Comparison of ENCODE assay signal across 8 cellular contexts in genomic region chr22:50260434-50260800, GRCh38. TPM values are rescaled to one million over a fixed set of nuclear protein-coding genes. Genes with fewer than 3 reads are reported as not detected.
DNase-seq lines count a peak whose midpoint lies in the region; ATAC-seq and TF ChIP-seq lines count a peak whose summit lies in the region.

No MANE protein-coding gene starts in this region.

- H3K4me3 ChIP-seq in Caco-2 (ENCODE audit: low read depth, low read length) (peak overlapping the region; percentile 44), MM.1S (ENCODE audit: low read length) (peak overlapping the region; percentile 90), choroid plexus epithelial cell (ENCODE audit: low read depth, low read length) (peak overlapping the region; percentile 67), osteoblast (ENCODE audit: insufficient read depth, low read length) (peak overlapping the region; percentile 74)
- H3K4me3 ChIP-seq in CD4-positive, alpha-beta memory T cell (ENCODE audit: low read length in 2 of 2), result no peak overlapping the region

- H3K27ac Mint-ChIP-seq in Caco-2 (ENCODE audit: unreplicated experiment), result no peak overlapping the region
- no peak overlapping the region for H3K27ac Mint-ChIP-seq in CD4-positive, alpha-beta memory T cell

- BruUV-seq in Caco-2 (replicated peaks; lab: Mats Ljungman, UMichigan), result TSS peak; percentile 26

- no peaks in the 10 kb centered on the region for H3F3A ChIP-seq in MM.1S (ENCODE audit: insufficient read depth, low read length)

- H3K79me2 ChIP-seq in MM.1S (ENCODE audit: low read length) (peaks cover 16% of the 10 kb centered on the region), osteoblast (ENCODE audit: insufficient read depth, low read length) (peaks cover 15% of the 10 kb centered on the region)

- peak overlapping the region; percentile 85 for H3K4me2 ChIP-seq in MM.1S (ENCODE audit: low read depth, low read length)
- H3K4me2 ChIP-seq in osteoblast (ENCODE audit: insufficient read depth, low read length), result peak overlapping the region; percentile 84

- no peaks in the 10 kb centered on the region for H3K36me3 ChIP-seq in Caco-2 (ENCODE audit: control insufficient read depth, insufficient read depth, low read length)
- no peaks in the 10 kb centered on the region for H3K36me3 ChIP-seq in MM.1S (replicated peaks; ENCODE audit: insufficient read depth, low read length)
- peaks cover 2% of the 10 kb centered on the region for H3K36me3 ChIP-seq in osteoblast (ENCODE audit: insufficient read depth, low read length)
- no peaks in the 10 kb centered on the region for H3K36me3 ChIP-seq in CD4-positive, alpha-beta memory T cell (ENCODE audit: insufficient read depth, low read length)

- CTCF ChIA-PET in Caco-2 (lab: Charles Lee), result interaction anchor here (1.2 kb wide), 1 partner anchor 8 kb away, joined by 6 read pairs; no protein-coding TSS in a partner anchor
- CTCF ChIA-PET in CD4-positive, alpha-beta memory T cell (lab: Charles Lee; ENCODE audit: partially characterized antibody), result interaction anchor here (0.6 kb wide), 1 partner anchor 134 kb away, joined by 5 read pairs; no protein-coding TSS in a partner anchor

- no peaks in the 10 kb centered on the region for H3K27me3 Mint-ChIP-seq in Caco-2 (ENCODE audit: insufficient read depth, unreplicated experiment)
- H3K27me3 Mint-ChIP-seq in CD4-positive, alpha-beta memory T cell, result peaks cover 10 to 24% of the 10 kb centered on the region in 2 donors

- POLR2A ChIA-PET in Caco-2 (lab: Charles Lee), result interaction anchor here (1.3 kb wide), 1 partner anchor 9 kb away, joined by 4 read pairs; the partner anchor contains the start of gene HDAC10
- POLR2A ChIA-PET in CD4-positive, alpha-beta memory T cell (lab: Charles Lee; ENCODE audit: partially characterized antibody), result no interaction called here

- H3K9me3 ChIP-seq in Caco-2, result no peaks in the 10 kb centered on the region
- H3K9me3 ChIP-seq in MM.1S (replicated peaks; ENCODE audit: insufficient read depth, low read length), result no peaks in the 10 kb centered on the region
- H3K9me3 ChIP-seq in osteoblast (ENCODE audit: low read depth, low read length), result no peaks in the 10 kb centered on the region
- no peaks in the 10 kb centered on the region for H3K9me3 ChIP-seq in CD4-positive, alpha-beta memory T cell (ENCODE audit: control insufficient read depth in 1 of 2, low read length in 2 of 2)

- peaks cover 11% of the 10 kb centered on the region; the same call in 1 of the 2 replicates for H3K4me1 ChIP-seq in Caco-2
- peaks cover 8% of the 10 kb centered on the region for H3K4me1 ChIP-seq in MM.1S (ENCODE audit: low read length)
- peaks cover 9% of the 10 kb centered on the region for H3K4me1 ChIP-seq in osteoblast (ENCODE audit: insufficient read depth, low read length)
- H3K4me1 ChIP-seq in CD4-positive, alpha-beta memory T cell (ENCODE audit: insufficient read depth, low read length), result peaks cover 4% of the 10 kb centered on the region

- no peaks in the 10 kb centered on the region for H4K20me1 ChIP-seq in MM.1S (ENCODE audit: insufficient read depth, low read length)
- no peaks in the 10 kb centered on the region for H4K20me1 ChIP-seq in osteoblast (ENCODE audit: insufficient read depth, low read length)

- no peaks in the 10 kb centered on the region for H3K9me3 Mint-ChIP-seq in Caco-2 (ENCODE audit: unreplicated experiment)
- H3K9me3 Mint-ChIP-seq in CD4-positive, alpha-beta memory T cell, result no peaks in the 10 kb centered on the region

- no peaks in the 10 kb centered on the region for H3K27me3 ChIP-seq in Caco-2 (replicated peaks; ENCODE audit: control insufficient read depth, insufficient read depth, low read length)
- H3K27me3 ChIP-seq in MM.1S (replicated peaks; ENCODE audit: insufficient read depth, low read length), result no peaks in the 10 kb centered on the region
- H3K27me3 ChIP-seq in osteoblast (ENCODE audit: insufficient read depth, low read length), result no peaks in the 10 kb centered on the region
- no peaks in the 10 kb centered on the region for H3K27me3 ChIP-seq in CD4-positive, alpha-beta memory T cell (ENCODE audit: insufficient read depth, low read length)

- H3K4me1 Mint-ChIP-seq in Caco-2 (ENCODE audit: low read depth, unreplicated experiment), result no peaks in the 10 kb centered on the region
- H3K4me1 Mint-ChIP-seq in CD4-positive, alpha-beta memory T cell, result peaks cover 0 to 7% (median 6%) of the 10 kb centered on the region in 4 donors

- H2AFZ ChIP-seq in MM.1S (ENCODE audit: low read length) (peak overlapping the region; percentile 57), osteoblast (ENCODE audit: low read length) (peak overlapping the region; percentile 31)

- H3K36me3 Mint-ChIP-seq in Caco-2 (ENCODE audit: insufficient read depth, unreplicated experiment), result peaks cover 5% of the 10 kb centered on the region
- no peaks in the 10 kb centered on the region for H3K36me3 Mint-ChIP-seq in CD4-positive, alpha-beta memory T cell

- no peak for DNase-seq in Caco-2
- no peak for DNase-seq in MM.1S
- no peak for DNase-seq in choroid plexus epithelial cell (ENCODE audit: low read depth)
- DNase-seq in osteoblast (ENCODE audit: insufficient read length, low spot score, missing footprints), result peak; percentile 93
- no peak for DNase-seq in NCI-H748 treated with DMSO at 0.1 percent for 48 hours (lab: John Stamatoyannopoulos, UW)
- no peak for DNase-seq in CD4-positive, alpha-beta memory T cell
- DNase-seq in activated CD4-positive, CD25-positive, alpha-beta regulatory T cell (lab: John Stamatoyannopoulos, UW), result no peak

- TF ChIP-seq CTCF in Caco-2 (IDR thresholded peaks at IDR 0.05; ENCODE audit: insufficient read depth in 1 of 2, low read depth in 1 of 2, low read length in 1 of 2, severe bottlenecking in 1 of 2, unreplicated experiment in 1 of 2) (no peak), MM.1S (IDR thresholded peaks at IDR 0.05; ENCODE audit: low read length) (no peak), choroid plexus epithelial cell (conservative IDR thresholded peaks at IDR 0.05; ENCODE audit: low read depth, low read length) (no peak), osteoblast (IDR thresholded peaks at IDR 0.05; ENCODE audit: extremely low read depth, low read depth, low read length) (no peak)

- H3K4me3 Mint-ChIP-seq in Caco-2 (ENCODE audit: unreplicated experiment), result peak overlapping the region; percentile 61
- H3K4me3 Mint-ChIP-seq in CD4-positive, alpha-beta memory T cell, result no peak overlapping the region

- intact Hi-C loops in Caco-2 (cut with micrococcal nuclease; ENCODE audit: unreplicated experiment), result no loop called here
- intact Hi-C loops in CD4-positive, alpha-beta memory T cell (cut with micrococcal nuclease), result no loop called here

- H3K9ac ChIP-seq in MM.1S (ENCODE audit: low read length), result peak overlapping the region; percentile 73

- no peak for ATAC-seq in GM18517 (IDR thresholded peaks at IDR 0.05; ENCODE audit: unreplicated experiment)

- H3K9me2 ChIP-seq in MM.1S (replicated peaks; ENCODE audit: insufficient read depth, low read length), result no peaks in the 10 kb centered on the region

- H3K27ac ChIP-seq in MM.1S (ENCODE audit: low read length) (no peak overlapping the region), osteoblast (ENCODE audit: low read depth, low read length) (no peak overlapping the region)
- H3K27ac ChIP-seq in CD4-positive, alpha-beta memory T cell (ENCODE audit: low read depth, low read length), result no peak overlapping the region

RNA-seq across cellular contexts. Expression of gene MAPK12, which starts 1.1 kb away (rescaled TPM):
- total RNA-seq in Caco-2 (2022) (35.6 and 37.4 TPM in 2 replicates), osteoblast (24.8 and 34.0 TPM in 2 replicates)
- 1 to 10 TPM; 2.9 TPM for total RNA-seq in CD4-positive, alpha-beta memory T cell
- under 1 TPM in 1 of 2 donors, not detected in 1; 0.05 TPM for polyA plus RNA-seq in CD4-positive, alpha-beta memory T cell

RNA-seq across cellular contexts. Expression of gene HDAC10, which starts 9.4 kb away (rescaled TPM):
- 61.3 and 63.5 TPM in 2 replicates for total RNA-seq in Caco-2 (2022)
- 19.2 and 20.6 TPM in 2 replicates for total RNA-seq in osteoblast
- 100 to 1,000 TPM; 141 to 151 TPM for total RNA-seq in CD4-positive, alpha-beta memory T cell
- 1 to 10 TPM; 3.8 to 6.8 TPM for polyA plus RNA-seq in CD4-positive, alpha-beta memory T cell

RNA-seq across cellular contexts. Expression of gene MAPK11, which starts 9.8 kb away (rescaled TPM):
- total RNA-seq in Caco-2 (2022) (1.3 and 1.4 TPM in 2 replicates), osteoblast (2.9 and 6.2 TPM in 2 replicates)
- total RNA-seq in CD4-positive, alpha-beta memory T cell, result 1 to 10 TPM; 1.6 to 1.7 TPM
- under 1 TPM; 0.10 to 0.54 TPM for polyA plus RNA-seq in CD4-positive, alpha-beta memory T cell

RNA-seq across cellular contexts. Expression of gene TUBGCP6, which starts 15.6 kb away (rescaled TPM):
- total RNA-seq in Caco-2 (2022) (29.3 and 34.2 TPM in 2 replicates), osteoblast (26.5 and 28.2 TPM in 2 replicates)
- total RNA-seq in CD4-positive, alpha-beta memory T cell, result 100 to 1,000 TPM; 132 to 133 TPM
- polyA plus RNA-seq in CD4-positive, alpha-beta memory T cell, result 10 to 100 TPM; 16.5 to 20.5 TPM

RNA-seq across cellular contexts. Expression of gene PLXNB2, which starts 47.0 kb away (rescaled TPM):
- total RNA-seq in Caco-2 (2022) (260 and 262 TPM in 2 replicates), osteoblast (166 and 209 TPM in 2 replicates)
- 1 to 10 TPM; 2.8 to 4.6 TPM for total RNA-seq in CD4-positive, alpha-beta memory T cell
- under 1 TPM in 1 of 2 donors, not detected in 1; 0.40 TPM for polyA plus RNA-seq in CD4-positive, alpha-beta memory T cell

Comparison
In these comparisons a context has a peak if more than half of its experiments do, and no peak if none do; other contexts are left out.
1. H3K4me3 ChIP-seq: peak in Caco-2 (single experiment), MM.1S (single experiment), choroid plexus epithelial cell (single experiment) and osteoblast (single experiment); none in CD4-positive, alpha-beta memory T cell (0 of 2).